Comparison of ENCODE assay signal across 1 cellular context in the genomic region with DNA sequence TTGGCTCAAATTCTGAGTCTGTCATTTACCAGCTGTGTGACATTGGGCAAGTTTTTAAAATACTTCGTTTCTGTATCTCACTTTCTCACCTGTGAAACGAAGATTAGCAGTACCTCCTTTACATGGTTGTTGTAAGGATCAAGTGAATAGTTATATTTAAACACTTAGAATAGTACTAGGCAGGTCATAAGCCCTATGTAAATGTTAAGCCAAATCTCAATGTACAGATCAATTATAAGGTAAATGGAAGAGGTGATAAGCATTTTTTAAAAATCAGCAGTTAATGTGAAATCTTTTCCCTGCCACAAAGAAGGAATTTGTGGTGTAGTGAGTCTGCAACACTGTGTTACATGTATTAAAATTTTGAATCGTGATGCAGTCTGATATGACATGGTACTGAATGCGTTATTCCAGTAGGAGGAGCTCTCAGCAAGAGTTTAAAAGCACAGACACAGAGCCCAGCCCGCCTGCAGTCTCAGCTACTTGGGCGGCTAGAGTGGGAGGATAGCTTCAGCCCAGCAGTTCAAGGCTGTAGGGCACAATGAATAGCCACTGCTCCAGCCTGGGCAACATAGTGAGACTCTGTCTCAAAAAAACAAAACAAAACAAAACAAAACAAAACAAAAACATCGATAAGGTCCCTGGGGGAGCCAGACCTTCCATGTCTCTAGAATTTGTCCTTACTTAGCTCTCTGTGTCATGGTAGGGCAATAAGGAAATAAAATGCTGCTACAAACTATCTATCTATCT.
TF ChIP-seq lines count a peak whose summit lies in the region.

No MANE protein-coding gene starts in this region.

TF ChIP-seq in K562, 482 proteins besides CTCF, POLR2A, EP300 and RAD21 (continues in another document):
- TF ChIP-seq, protein P1, sequence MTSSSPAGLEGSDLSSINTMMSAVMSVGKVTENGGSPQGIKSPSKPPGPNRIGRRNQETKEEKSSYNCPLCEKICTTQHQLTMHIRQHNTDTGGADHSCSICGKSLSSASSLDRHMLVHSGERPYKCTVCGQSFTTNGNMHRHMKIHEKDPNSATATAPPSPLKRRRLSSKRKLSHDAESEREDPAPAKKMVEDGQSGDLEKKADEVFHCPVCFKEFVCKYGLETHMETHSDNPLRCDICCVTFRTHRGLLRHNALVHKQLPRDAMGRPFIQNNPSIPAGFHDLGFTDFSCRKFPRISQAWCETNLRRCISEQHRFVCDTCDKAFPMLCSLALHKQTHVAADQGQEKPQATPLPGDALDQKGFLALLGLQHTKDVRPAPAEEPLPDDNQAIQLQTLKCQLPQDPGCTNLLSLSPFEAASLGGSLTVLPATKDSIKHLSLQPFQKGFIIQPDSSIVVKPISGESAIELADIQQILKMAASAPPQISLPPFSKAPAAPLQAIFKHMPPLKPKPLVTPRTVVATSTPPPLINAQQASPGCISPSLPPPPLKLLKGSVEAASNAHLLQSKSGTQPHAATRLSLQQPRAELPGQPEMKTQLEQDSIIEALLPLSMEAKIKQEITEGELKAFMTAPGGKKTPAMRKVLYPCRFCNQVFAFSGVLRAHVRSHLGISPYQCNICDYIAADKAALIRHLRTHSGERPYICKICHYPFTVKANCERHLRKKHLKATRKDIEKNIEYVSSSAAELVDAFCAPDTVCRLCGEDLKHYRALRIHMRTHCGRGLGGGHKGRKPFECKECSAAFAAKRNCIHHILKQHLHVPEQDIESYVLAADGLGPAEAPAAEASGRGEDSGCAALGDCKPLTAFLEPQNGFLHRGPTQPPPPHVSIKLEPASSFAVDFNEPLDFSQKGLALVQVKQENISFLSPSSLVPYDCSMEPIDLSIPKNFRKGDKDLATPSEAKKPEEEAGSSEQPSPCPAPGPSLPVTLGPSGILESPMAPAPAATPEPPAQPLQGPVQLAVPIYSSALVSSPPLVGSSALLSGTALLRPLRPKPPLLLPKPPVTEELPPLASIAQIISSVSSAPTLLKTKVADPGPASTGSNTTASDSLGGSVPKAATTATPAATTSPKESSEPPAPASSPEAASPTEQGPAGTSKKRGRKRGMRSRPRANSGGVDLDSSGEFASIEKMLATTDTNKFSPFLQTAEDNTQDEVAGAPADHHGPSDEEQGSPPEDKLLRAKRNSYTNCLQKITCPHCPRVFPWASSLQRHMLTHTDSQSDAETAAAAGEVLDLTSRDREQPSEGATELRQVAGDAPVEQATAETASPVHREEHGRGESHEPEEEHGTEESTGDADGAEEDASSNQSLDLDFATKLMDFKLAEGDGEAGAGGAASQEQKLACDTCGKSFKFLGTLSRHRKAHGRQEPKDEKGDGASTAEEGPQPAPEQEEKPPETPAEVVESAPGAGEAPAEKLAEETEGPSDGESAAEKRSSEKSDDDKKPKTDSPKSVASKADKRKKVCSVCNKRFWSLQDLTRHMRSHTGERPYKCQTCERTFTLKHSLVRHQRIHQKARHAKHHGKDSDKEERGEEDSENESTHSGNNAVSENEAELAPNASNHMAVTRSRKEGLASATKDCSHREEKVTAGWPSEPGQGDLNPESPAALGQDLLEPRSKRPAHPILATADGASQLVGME (CRISPR knock-in tag; IDR thresholded peaks at IDR 0.05): no peak
- TF ChIP-seq BHLHE40 (IDR thresholded peaks at IDR 0.05; ENCODE audit: low read length) (no peak), POLR2AphosphoS2 (IDR thresholded peaks at IDR 0.05; ENCODE audit: low read length) (no peak), GATAD2A (IDR thresholded peaks at IDR 0.05) (no peak), HMG20A (CRISPR knock-in tag; conservative IDR thresholded peaks at IDR 0.05) (no peak), CEBPG (CRISPR knock-in tag; IDR thresholded peaks at IDR 0.05) (no peak), CEBPG (tag; conservative IDR thresholded peaks at IDR 0.05 in 1 of 2, IDR thresholded peaks at IDR 0.05 in 1 of 2) (no peak), HDAC3 (IDR thresholded peaks at IDR 0.05; ENCODE audit: borderline replicate concordance, partially characterized antibody) (no peak), DPF2 (IDR thresholded peaks at IDR 0.05) (peak; percentile 48; the same call in 1 of the 2 replicates), SMARCE1 (IDR thresholded peaks at IDR 0.05) (no peak), KLF16 (IDR thresholded peaks at IDR 0.05) (0 out of 2 replicates have a peak, but pooled peaks have one; percentile 39), HNRNPH1 (optimal IDR thresholded peaks at IDR 0.05; ENCODE audit: low read depth, low read length) (no peak), DNMT1 (IDR thresholded peaks at IDR 0.05) (no peak), MTA3 (IDR thresholded peaks at IDR 0.05; ENCODE audit: borderline replicate concordance) (peak; percentile 31; the same call in 1 of the 2 replicates), MTA2 (IDR thresholded peaks at IDR 0.05; ENCODE audit: low read depth) (no peak), ZNF408 (CRISPR knock-in tag; IDR thresholded peaks at IDR 0.05; ENCODE audit: low read depth) (no peak), NCOR1 (IDR thresholded peaks at IDR 0.05) (no peak), SLC30A9 (CRISPR knock-in tag; IDR thresholded peaks at IDR 0.05) (no peak), MXI1 (IDR thresholded peaks at IDR 0.05; ENCODE audit: low read depth, low read length) (no peak), ARID1B (IDR thresholded peaks at IDR 0.05) (0 out of 2 replicates have a peak, but pooled peaks have one; percentile 9), FOXP1 (CRISPR knock-in tag; IDR thresholded peaks at IDR 0.05) (no peak), BCOR (IDR thresholded peaks at IDR 0.05) (peak; percentile 68; the same call in 1 of the 2 replicates), CAMTA2 (CRISPR knock-in tag; conservative IDR thresholded peaks at IDR 0.05) (no peak)
- TF ChIP-seq, protein P2, sequence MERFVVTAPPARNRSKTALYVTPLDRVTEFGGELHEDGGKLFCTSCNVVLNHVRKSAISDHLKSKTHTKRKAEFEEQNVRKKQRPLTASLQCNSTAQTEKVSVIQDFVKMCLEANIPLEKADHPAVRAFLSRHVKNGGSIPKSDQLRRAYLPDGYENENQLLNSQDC (CRISPR knock-in tag; IDR thresholded peaks at IDR 0.05): no peak
- TF ChIP-seq, protein P3, sequence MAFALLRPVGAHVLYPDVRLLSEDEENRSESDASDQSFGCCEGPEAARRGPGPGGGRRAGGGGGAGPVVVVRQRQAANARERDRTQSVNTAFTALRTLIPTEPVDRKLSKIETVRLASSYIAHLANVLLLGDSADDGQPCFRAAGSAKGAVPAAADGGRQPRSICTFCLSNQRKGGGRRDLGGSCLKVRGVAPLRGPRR (CRISPR knock-in tag; IDR thresholded peaks at IDR 0.05): no peak
- TF ChIP-seq, protein P4, sequence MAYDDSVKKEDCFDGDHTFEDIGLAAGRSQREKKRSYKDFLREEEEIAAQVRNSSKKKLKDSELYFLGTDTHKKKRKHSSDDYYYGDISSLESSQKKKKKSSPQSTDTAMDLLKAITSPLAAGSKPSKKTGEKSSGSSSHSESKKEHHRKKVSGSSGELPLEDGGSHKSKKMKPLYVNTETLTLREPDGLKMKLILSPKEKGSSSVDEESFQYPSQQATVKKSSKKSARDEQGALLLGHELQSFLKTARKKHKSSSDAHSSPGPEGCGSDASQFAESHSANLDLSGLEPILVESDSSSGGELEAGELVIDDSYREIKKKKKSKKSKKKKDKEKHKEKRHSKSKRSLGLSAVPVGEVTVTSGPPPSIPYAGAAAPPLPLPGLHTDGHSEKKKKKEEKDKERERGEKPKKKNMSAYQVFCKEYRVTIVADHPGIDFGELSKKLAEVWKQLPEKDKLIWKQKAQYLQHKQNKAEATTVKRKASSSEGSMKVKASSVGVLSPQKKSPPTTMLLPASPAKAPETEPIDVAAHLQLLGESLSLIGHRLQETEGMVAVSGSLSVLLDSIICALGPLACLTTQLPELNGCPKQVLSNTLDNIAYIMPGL (CRISPR knock-in tag; IDR thresholded peaks at IDR 0.05): no peak
- TF ChIP-seq, protein P5, sequence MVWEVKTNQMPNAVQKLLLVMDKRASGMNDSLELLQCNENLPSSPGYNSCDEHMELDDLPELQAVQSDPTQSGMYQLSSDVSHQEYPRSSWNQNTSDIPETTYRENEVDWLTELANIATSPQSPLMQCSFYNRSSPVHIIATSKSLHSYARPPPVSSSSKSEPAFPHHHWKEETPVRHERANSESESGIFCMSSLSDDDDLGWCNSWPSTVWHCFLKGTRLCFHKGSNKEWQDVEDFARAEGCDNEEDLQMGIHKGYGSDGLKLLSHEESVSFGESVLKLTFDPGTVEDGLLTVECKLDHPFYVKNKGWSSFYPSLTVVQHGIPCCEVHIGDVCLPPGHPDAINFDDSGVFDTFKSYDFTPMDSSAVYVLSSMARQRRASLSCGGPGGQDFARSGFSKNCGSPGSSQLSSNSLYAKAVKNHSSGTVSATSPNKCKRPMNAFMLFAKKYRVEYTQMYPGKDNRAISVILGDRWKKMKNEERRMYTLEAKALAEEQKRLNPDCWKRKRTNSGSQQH (CRISPR knock-in tag; IDR thresholded peaks at IDR 0.05): peak; percentile 77; the same call in 1 of the 2 replicates
- TF ChIP-seq, protein P6, sequence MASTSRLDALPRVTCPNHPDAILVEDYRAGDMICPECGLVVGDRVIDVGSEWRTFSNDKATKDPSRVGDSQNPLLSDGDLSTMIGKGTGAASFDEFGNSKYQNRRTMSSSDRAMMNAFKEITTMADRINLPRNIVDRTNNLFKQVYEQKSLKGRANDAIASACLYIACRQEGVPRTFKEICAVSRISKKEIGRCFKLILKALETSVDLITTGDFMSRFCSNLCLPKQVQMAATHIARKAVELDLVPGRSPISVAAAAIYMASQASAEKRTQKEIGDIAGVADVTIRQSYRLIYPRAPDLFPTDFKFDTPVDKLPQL (IDR thresholded peaks at IDR 0.05; ENCODE audit: extremely low read depth, insufficient read length): no peak
- TF ChIP-seq, protein P7, sequence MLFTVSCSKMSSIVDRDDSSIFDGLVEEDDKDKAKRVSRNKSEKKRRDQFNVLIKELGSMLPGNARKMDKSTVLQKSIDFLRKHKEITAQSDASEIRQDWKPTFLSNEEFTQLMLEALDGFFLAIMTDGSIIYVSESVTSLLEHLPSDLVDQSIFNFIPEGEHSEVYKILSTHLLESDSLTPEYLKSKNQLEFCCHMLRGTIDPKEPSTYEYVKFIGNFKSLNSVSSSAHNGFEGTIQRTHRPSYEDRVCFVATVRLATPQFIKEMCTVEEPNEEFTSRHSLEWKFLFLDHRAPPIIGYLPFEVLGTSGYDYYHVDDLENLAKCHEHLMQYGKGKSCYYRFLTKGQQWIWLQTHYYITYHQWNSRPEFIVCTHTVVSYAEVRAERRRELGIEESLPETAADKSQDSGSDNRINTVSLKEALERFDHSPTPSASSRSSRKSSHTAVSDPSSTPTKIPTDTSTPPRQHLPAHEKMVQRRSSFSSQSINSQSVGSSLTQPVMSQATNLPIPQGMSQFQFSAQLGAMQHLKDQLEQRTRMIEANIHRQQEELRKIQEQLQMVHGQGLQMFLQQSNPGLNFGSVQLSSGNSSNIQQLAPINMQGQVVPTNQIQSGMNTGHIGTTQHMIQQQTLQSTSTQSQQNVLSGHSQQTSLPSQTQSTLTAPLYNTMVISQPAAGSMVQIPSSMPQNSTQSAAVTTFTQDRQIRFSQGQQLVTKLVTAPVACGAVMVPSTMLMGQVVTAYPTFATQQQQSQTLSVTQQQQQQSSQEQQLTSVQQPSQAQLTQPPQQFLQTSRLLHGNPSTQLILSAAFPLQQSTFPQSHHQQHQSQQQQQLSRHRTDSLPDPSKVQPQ (CRISPR knock-in tag; IDR thresholded peaks at IDR 0.05; ENCODE audit: borderline replicate concordance): no peak
- TF ChIP-seq, protein P8, sequence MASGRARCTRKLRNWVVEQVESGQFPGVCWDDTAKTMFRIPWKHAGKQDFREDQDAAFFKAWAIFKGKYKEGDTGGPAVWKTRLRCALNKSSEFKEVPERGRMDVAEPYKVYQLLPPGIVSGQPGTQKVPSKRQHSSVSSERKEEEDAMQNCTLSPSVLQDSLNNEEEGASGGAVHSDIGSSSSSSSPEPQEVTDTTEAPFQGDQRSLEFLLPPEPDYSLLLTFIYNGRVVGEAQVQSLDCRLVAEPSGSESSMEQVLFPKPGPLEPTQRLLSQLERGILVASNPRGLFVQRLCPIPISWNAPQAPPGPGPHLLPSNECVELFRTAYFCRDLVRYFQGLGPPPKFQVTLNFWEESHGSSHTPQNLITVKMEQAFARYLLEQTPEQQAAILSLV (tag; IDR thresholded peaks at IDR 0.05): no peak
- TF ChIP-seq, protein P9, sequence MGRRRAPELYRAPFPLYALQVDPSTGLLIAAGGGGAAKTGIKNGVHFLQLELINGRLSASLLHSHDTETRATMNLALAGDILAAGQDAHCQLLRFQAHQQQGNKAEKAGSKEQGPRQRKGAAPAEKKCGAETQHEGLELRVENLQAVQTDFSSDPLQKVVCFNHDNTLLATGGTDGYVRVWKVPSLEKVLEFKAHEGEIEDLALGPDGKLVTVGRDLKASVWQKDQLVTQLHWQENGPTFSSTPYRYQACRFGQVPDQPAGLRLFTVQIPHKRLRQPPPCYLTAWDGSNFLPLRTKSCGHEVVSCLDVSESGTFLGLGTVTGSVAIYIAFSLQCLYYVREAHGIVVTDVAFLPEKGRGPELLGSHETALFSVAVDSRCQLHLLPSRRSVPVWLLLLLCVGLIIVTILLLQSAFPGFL (CRISPR knock-in tag; IDR thresholded peaks at IDR 0.05): no peak
- TF ChIP-seq, protein P10, sequence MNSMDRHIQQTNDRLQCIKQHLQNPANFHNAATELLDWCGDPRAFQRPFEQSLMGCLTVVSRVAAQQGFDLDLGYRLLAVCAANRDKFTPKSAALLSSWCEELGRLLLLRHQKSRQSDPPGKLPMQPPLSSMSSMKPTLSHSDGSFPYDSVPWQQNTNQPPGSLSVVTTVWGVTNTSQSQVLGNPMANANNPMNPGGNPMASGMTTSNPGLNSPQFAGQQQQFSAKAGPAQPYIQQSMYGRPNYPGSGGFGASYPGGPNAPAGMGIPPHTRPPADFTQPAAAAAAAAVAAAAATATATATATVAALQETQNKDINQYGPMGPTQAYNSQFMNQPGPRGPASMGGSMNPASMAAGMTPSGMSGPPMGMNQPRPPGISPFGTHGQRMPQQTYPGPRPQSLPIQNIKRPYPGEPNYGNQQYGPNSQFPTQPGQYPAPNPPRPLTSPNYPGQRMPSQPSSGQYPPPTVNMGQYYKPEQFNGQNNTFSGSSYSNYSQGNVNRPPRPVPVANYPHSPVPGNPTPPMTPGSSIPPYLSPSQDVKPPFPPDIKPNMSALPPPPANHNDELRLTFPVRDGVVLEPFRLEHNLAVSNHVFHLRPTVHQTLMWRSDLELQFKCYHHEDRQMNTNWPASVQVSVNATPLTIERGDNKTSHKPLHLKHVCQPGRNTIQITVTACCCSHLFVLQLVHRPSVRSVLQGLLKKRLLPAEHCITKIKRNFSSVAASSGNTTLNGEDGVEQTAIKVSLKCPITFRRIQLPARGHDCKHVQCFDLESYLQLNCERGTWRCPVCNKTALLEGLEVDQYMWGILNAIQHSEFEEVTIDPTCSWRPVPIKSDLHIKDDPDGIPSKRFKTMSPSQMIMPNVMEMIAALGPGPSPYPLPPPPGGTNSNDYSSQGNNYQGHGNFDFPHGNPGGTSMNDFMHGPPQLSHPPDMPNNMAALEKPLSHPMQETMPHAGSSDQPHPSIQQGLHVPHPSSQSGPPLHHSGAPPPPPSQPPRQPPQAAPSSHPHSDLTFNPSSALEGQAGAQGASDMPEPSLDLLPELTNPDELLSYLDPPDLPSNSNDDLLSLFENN (IDR thresholded peaks at IDR 0.05; ENCODE audit: low read depth in 2 of 2, low read length in 2 of 2): no peak
- TF ChIP-seq, protein P11, sequence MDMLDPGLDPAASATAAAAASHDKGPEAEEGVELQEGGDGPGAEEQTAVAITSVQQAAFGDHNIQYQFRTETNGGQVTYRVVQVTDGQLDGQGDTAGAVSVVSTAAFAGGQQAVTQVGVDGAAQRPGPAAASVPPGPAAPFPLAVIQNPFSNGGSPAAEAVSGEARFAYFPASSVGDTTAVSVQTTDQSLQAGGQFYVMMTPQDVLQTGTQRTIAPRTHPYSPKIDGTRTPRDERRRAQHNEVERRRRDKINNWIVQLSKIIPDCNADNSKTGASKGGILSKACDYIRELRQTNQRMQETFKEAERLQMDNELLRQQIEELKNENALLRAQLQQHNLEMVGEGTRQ (CRISPR knock-in tag; IDR thresholded peaks at IDR 0.05): no peak
